Comparison of ENCODE assay signal across 19 cellular contexts in the genomic region with DNA sequence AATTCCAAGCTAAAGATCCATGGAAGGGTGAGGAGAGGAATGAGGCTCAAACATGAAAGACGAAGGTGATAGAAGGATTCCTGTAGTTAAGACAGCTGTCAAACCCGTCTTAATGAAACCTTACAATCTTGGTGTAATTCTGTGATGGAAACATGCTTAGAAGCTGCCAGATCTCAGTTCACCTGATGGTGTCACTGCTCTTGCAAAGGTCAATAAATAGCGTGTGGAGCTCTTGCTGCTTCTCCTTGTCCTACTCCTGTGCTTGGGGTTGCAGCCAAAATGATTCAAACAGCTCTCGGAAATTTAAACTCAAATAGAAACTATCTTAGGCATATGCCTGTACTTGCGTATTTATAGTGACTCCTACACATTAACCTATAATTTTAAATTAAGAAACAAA.
DNase-seq lines count a peak whose midpoint lies in the region; TF ChIP-seq lines count a peak whose summit lies in the region.
"Had no signal": no experiment of that assay in that cellular context is flagged by ENCODE, and none has a peak within 500 bp of the region (broad histone marks: within the 10 kb centered on the region; RNA-seq: fewer than 3 reads in every experiment).

No MANE protein-coding gene starts in this region.

- intact Hi-C loops in vagina (cut with DNase I) = no loop called here

- H3K4me2 ChIP-seq in OCI-LY3 (ENCODE audit: low read length) = peak overlapping the region; percentile 78
- H3K4me2 ChIP-seq: BLaER1 had no signal

- DNase-seq in Jurkat, Clone E6-1 (ENCODE audit: low read depth, low spot score) = peak; percentile 11
- peak; percentile 46 for DNase-seq in iPS DF 4.7 (ENCODE audit: extremely low read depth, low spot score)
- DNase-seq in activated CD8-positive, alpha-beta memory T cell treated with anti-CD3 and anti-CD28 coated beads, Interleukin-2, amount 50 U/mL, for 48 hours = no peak
- DNase-seq in mesenteric fat pad (ENCODE audit: low spot score) = no peak
- no peak for DNase-seq in NCI-H1105 treated with DMSO at 0.1 percent for 48 hours (lab: John Stamatoyannopoulos, UW)
- DNase-seq in vagina (ENCODE audit: extremely low spot score in 2 of 2) = no peak
- DNase-seq: activated naive CD4-positive, alpha-beta T cell; brain microvascular endothelial cell; GOT3; left colon; naive thymus-derived CD4-positive, alpha-beta T cell; Peyer's patch; right cardiac atrium; stimulated activated naive CD8-positive, alpha-beta T cell treated with anti-CD3 and anti-CD28 coated beads, Interleukin-15, amount 100 ng/mL, for 72 hours; T1000 had no signal

- no peaks in the 10 kb centered on the region for H3K79me2 ChIP-seq in OCI-LY3 (ENCODE audit: low read length)

- no peak overlapping the region for H3K4me3 ChIP-seq in Jurkat, Clone E6-1 (ENCODE audit: low read length)
- H3K4me3 ChIP-seq in OCI-LY3 (ENCODE audit: low read length) (peak overlapping the region; percentile 70), vagina (no peak overlapping the region)
- H3K4me3 ChIP-seq: BLaER1, gastroesophageal sphincter, Peyer's patch had no signal

- H3K4me1 ChIP-seq in OCI-LY3 (ENCODE audit: low read length) (peaks cover 14% of the 10 kb centered on the region), vagina (no peaks in the 10 kb centered on the region)
- H3K4me1 ChIP-seq: BLaER1, gastroesophageal sphincter, Peyer's patch had no signal

- no peaks in the 10 kb centered on the region for H3K27me3 ChIP-seq in OCI-LY3 (ENCODE audit: low read depth, low read length)
- H3K27me3 ChIP-seq in vagina = no peaks in the 10 kb centered on the region
- H3K27me3 ChIP-seq: BLaER1, brain microvascular endothelial cell, gastroesophageal sphincter, Peyer's patch had no signal

- no peaks in the 10 kb centered on the region for H4K20me1 ChIP-seq in OCI-LY3 (ENCODE audit: insufficient read depth, low read length)
- H4K20me1 ChIP-seq: BLaER1 had no signal

- TF ChIP-seq POLR2A in vagina (IDR thresholded peaks at IDR 0.05) = no peak

- H3K9me3 ChIP-seq in OCI-LY3 (ENCODE audit: insufficient read depth, low read length) = peaks cover 8% of the 10 kb centered on the region
- no peaks in the 10 kb centered on the region for H3K9me3 ChIP-seq in vagina
- H3K9me3 ChIP-seq: BLaER1, gastroesophageal sphincter, Peyer's patch had no signal

- peak overlapping the region; percentile 42 for H3K9ac ChIP-seq in OCI-LY3 (ENCODE audit: low read length)
- H3K9ac ChIP-seq: BLaER1 had no signal

- peak overlapping the region; percentile 71 for H2AFZ ChIP-seq in OCI-LY3 (ENCODE audit: low read depth, low read length)

- peaks cover 8% of the 10 kb centered on the region for H3K36me3 ChIP-seq in OCI-LY3 (replicated peaks; ENCODE audit: low read depth, low read length)
- no peaks in the 10 kb centered on the region for H3K36me3 ChIP-seq in vagina
- H3K36me3 ChIP-seq: BLaER1, brain microvascular endothelial cell, gastroesophageal sphincter, Peyer's patch had no signal

- H3K27ac ChIP-seq in C4-2B (no peak overlapping the region), OCI-LY3 (ENCODE audit: low read length) (peak overlapping the region; percentile 39), vagina (no peak overlapping the region)
- H3K27ac ChIP-seq: BLaER1, brain microvascular endothelial cell, gastroesophageal sphincter, Peyer's patch had no signal

- TF ChIP-seq CTCF in C4-2B (conservative IDR thresholded peaks at IDR 0.05) (peak; percentile 22; the same call in 1 of the 2 replicates), OCI-LY3 (IDR thresholded peaks at IDR 0.05; ENCODE audit: low read depth, low read length) (peak; percentile 77), vagina (IDR thresholded peaks at IDR 0.05) (no peak)

Comparison
In these comparisons a context has a peak if more than half of its experiments do, and no peak if none do; other contexts are left out.
1. CTCF ChIP-seq: peak in C4-2B (single experiment) and OCI-LY3 (single experiment); none in vagina (0 of 3).
2. DNase-seq: peak in Jurkat, Clone E6-1 (single experiment) and iPS DF 4.7 (single experiment); none in activated CD8-positive, alpha-beta memory T cell treated with anti-CD3 and anti-CD28 coated beads, Interleukin-2, amount 50 U/mL, for 48 hours (single experiment), mesenteric fat pad (single experiment), NCI-H1105 treated with DMSO at 0.1 percent for 48 hours (single experiment) and vagina (0 of 2).